Comparison of ENCODE assay signal across 1 cellular context in genomic region chr5:177111720-177112394, GRCh38.
TF ChIP-seq lines count a peak whose summit lies in the region.

No MANE protein-coding gene starts in this region.

TF ChIP-seq in HepG2, 621 proteins besides CTCF, POLR2A, EP300 and RAD21 (continued from another document):
- TF ChIP-seq HMGXB4 (CRISPR knock-in tag; IDR thresholded peaks at IDR 0.05; ENCODE audit: borderline replicate concordance in 1 of 2, low read depth in 1 of 2) (peak; percentile 31 to 76; a peak in 2 of 4 replicates), SAFB2 (CRISPR knock-in tag; IDR thresholded peaks at IDR 0.05; ENCODE audit: borderline replicate concordance, low read depth) (no peak), THYN1 (CRISPR knock-in tag; IDR thresholded peaks at IDR 0.05; ENCODE audit: borderline replicate concordance, low read depth) (no peak), HNRNPK (IDR thresholded peaks at IDR 0.05; ENCODE audit: low read depth, low read length, poor library complexity, severe bottlenecking) (peak; percentile 61), TRAFD1 (CRISPR knock-in tag; IDR thresholded peaks at IDR 0.05; ENCODE audit: borderline replicate concordance) (0 out of 2 replicates have a peak, but pooled peaks have one; percentile 63), HNF4G (IDR thresholded peaks at IDR 0.05; ENCODE audit: borderline replicate concordance, low read depth, low read length) (no peak), HNF4G (CRISPR knock-in tag; IDR thresholded peaks at IDR 0.05; ENCODE audit: borderline replicate concordance, low read depth) (0 out of 2 replicates have a peak, but pooled peaks have one; percentile 13), ELF3 (CRISPR knock-in tag; IDR thresholded peaks at IDR 0.05) (peak; percentile 53; the same call in 1 of the 2 replicates), FOSL2 (CRISPR knock-in tag; IDR thresholded peaks at IDR 0.05) (peak; percentile 19; the same call in 1 of the 2 replicates), HMG20A (CRISPR knock-in tag; IDR thresholded peaks at IDR 0.05; ENCODE audit: borderline replicate concordance) (no peak), ZNF430 (CRISPR knock-in tag; IDR thresholded peaks at IDR 0.05) (0 out of 2 replicates have a peak, but pooled peaks have one; percentile 27), NRL (CRISPR knock-in tag; IDR thresholded peaks at IDR 0.05; ENCODE audit: borderline replicate concordance) (peak; percentile 58; the same call in 1 of the 2 replicates), YEATS2 (CRISPR knock-in tag; IDR thresholded peaks at IDR 0.05; ENCODE audit: borderline replicate concordance) (peak; percentile 49; the same call in 1 of the 2 replicates), CEBPG (CRISPR knock-in tag; IDR thresholded peaks at IDR 0.05) (peak; percentile 20; the same call in 1 of the 2 replicates), ZNF788 (CRISPR knock-in tag; IDR thresholded peaks at IDR 0.05; ENCODE audit: borderline replicate concordance) (peak; percentile 39; the same call in 1 of the 2 replicates), STAG1 (CRISPR knock-in tag; IDR thresholded peaks at IDR 0.05) (peak; percentile 97), ZBTB7B (CRISPR knock-in tag; IDR thresholded peaks at IDR 0.05) (peak; percentile 88; the same call in 1 of the 2 replicates), ZNF891 (CRISPR knock-in tag; IDR thresholded peaks at IDR 0.05) (peak; percentile 79), NFRKB (IDR thresholded peaks at IDR 0.05) (no peak), SOX6 (IDR thresholded peaks at IDR 0.05) (no peak), SOX6 (CRISPR knock-in tag; IDR thresholded peaks at IDR 0.05) (peak; percentile 37; the same call in 1 of the 2 replicates), KAT8 (CRISPR knock-in tag; IDR thresholded peaks at IDR 0.05) (0 out of 2 replicates have a peak, but pooled peaks have one; percentile 19), ELF1 (CRISPR knock-in tag; IDR thresholded peaks at IDR 0.05) (peak; percentile 27; the same call in 1 of the 2 replicates), ZMAT3 (CRISPR knock-in tag; conservative IDR thresholded peaks at IDR 0.05) (no peak), FOXC1 (CRISPR knock-in tag; IDR thresholded peaks at IDR 0.05; ENCODE audit: borderline replicate concordance) (0 out of 2 replicates have a peak, but pooled peaks have one; percentile 21), AKAP8 (CRISPR knock-in tag; IDR thresholded peaks at IDR 0.05) (0 out of 2 replicates have a peak, but pooled peaks have one; percentile 43), ZNF512B (CRISPR knock-in tag; IDR thresholded peaks at IDR 0.05; ENCODE audit: borderline replicate concordance) (0 out of 2 replicates have a peak, but pooled peaks have one; percentile 51)
- TF ChIP-seq, protein P1, sequence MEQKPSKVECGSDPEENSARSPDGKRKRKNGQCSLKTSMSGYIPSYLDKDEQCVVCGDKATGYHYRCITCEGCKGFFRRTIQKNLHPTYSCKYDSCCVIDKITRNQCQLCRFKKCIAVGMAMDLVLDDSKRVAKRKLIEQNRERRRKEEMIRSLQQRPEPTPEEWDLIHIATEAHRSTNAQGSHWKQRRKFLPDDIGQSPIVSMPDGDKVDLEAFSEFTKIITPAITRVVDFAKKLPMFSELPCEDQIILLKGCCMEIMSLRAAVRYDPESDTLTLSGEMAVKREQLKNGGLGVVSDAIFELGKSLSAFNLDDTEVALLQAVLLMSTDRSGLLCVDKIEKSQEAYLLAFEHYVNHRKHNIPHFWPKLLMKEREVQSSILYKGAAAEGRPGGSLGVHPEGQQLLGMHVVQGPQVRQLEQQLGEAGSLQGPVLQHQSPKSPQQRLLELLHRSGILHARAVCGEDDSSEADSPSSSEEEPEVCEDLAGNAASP (CRISPR knock-in tag; IDR thresholded peaks at IDR 0.05; ENCODE audit: borderline replicate concordance) = 0 out of 2 replicates have a peak, but pooled peaks have one; percentile 33
- TF ChIP-seq, protein P2, sequence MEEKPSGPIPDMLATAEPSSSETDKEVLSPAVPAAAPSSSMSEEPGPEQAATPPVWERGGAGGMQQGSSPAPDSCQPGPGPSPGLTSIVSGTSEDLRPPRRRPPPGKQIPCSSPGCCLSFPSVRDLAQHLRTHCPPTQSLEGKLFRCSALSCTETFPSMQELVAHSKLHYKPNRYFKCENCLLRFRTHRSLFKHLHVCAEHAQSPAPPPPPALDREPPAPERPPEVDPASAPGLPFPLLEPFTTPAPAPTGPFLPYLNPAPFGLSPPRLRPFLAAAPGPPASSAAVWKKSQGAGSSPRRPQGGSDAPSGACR (CRISPR knock-in tag; IDR thresholded peaks at IDR 0.05) = 0 out of 2 replicates have a peak, but pooled peaks have one; percentile 29
- TF ChIP-seq, protein P3, sequence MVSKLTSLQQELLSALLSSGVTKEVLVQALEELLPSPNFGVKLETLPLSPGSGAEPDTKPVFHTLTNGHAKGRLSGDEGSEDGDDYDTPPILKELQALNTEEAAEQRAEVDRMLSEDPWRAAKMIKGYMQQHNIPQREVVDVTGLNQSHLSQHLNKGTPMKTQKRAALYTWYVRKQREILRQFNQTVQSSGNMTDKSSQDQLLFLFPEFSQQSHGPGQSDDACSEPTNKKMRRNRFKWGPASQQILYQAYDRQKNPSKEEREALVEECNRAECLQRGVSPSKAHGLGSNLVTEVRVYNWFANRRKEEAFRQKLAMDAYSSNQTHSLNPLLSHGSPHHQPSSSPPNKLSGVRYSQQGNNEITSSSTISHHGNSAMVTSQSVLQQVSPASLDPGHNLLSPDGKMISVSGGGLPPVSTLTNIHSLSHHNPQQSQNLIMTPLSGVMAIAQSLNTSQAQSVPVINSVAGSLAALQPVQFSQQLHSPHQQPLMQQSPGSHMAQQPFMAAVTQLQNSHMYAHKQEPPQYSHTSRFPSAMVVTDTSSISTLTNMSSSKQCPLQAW (CRISPR knock-in tag; IDR thresholded peaks at IDR 0.05) = 0 out of 2 replicates have a peak, but pooled peaks have one; percentile 32
- TF ChIP-seq, protein P4, sequence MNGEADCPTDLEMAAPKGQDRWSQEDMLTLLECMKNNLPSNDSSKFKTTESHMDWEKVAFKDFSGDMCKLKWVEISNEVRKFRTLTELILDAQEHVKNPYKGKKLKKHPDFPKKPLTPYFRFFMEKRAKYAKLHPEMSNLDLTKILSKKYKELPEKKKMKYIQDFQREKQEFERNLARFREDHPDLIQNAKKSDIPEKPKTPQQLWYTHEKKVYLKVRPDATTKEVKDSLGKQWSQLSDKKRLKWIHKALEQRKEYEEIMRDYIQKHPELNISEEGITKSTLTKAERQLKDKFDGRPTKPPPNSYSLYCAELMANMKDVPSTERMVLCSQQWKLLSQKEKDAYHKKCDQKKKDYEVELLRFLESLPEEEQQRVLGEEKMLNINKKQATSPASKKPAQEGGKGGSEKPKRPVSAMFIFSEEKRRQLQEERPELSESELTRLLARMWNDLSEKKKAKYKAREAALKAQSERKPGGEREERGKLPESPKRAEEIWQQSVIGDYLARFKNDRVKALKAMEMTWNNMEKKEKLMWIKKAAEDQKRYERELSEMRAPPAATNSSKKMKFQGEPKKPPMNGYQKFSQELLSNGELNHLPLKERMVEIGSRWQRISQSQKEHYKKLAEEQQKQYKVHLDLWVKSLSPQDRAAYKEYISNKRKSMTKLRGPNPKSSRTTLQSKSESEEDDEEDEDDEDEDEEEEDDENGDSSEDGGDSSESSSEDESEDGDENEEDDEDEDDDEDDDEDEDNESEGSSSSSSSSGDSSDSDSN (CRISPR knock-in tag; IDR thresholded peaks at IDR 0.05) = peak; percentile 23; the same call in 1 of the 2 replicates
- TF ChIP-seq, protein P5, sequence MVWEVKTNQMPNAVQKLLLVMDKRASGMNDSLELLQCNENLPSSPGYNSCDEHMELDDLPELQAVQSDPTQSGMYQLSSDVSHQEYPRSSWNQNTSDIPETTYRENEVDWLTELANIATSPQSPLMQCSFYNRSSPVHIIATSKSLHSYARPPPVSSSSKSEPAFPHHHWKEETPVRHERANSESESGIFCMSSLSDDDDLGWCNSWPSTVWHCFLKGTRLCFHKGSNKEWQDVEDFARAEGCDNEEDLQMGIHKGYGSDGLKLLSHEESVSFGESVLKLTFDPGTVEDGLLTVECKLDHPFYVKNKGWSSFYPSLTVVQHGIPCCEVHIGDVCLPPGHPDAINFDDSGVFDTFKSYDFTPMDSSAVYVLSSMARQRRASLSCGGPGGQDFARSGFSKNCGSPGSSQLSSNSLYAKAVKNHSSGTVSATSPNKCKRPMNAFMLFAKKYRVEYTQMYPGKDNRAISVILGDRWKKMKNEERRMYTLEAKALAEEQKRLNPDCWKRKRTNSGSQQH (CRISPR knock-in tag; IDR thresholded peaks at IDR 0.05; ENCODE audit: low read depth) = 0 out of 2 replicates have a peak, but pooled peaks have one; percentile 31
- TF ChIP-seq, protein P6, sequence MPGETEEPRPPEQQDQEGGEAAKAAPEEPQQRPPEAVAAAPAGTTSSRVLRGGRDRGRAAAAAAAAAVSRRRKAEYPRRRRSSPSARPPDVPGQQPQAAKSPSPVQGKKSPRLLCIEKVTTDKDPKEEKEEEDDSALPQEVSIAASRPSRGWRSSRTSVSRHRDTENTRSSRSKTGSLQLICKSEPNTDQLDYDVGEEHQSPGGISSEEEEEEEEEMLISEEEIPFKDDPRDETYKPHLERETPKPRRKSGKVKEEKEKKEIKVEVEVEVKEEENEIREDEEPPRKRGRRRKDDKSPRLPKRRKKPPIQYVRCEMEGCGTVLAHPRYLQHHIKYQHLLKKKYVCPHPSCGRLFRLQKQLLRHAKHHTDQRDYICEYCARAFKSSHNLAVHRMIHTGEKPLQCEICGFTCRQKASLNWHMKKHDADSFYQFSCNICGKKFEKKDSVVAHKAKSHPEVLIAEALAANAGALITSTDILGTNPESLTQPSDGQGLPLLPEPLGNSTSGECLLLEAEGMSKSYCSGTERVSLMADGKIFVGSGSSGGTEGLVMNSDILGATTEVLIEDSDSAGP (CRISPR knock-in tag; IDR thresholded peaks at IDR 0.05; ENCODE audit: borderline replicate concordance) = peak; percentile 60
- TF ChIP-seq, protein P7, sequence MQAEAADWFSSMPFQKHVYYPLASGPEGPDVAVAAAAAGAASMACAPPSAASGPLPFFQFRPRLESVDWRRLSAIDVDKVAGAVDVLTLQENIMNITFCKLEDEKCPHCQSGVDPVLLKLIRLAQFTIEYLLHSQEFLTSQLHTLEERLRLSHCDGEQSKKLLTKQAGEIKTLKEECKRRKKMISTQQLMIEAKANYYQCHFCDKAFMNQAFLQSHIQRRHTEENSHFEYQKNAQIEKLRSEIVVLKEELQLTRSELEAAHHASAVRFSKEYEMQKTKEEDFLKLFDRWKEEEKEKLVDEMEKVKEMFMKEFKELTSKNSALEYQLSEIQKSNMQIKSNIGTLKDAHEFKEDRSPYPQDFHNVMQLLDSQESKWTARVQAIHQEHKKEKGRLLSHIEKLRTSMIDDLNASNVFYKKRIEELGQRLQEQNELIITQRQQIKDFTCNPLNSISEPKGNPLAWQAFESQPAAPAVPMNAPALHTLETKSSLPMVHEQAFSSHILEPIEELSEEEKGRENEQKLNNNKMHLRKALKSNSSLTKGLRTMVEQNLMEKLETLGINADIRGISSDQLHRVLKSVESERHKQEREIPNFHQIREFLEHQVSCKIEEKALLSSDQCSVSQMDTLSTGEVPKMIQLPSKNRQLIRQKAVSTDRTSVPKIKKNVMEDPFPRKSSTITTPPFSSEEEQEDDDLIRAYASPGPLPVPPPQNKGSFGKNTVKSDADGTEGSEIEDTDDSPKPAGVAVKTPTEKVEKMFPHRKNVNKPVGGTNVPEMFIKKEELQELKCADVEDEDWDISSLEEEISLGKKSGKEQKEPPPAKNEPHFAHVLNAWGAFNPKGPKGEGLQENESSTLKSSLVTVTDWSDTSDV (CRISPR knock-in tag; IDR thresholded peaks at IDR 0.05) = no peak
TF ChIP-seq in HepG2: peak in this region for 54.
